ENCODE assay signal across 8 cellular contexts in genomic region chr12:66130267-66131066, GRCh38. TPM values are rescaled to one million over a fixed set of nuclear protein-coding genes. Genes with fewer than 3 reads are reported as not detected.
A peak's percentile ranks its signal among the peaks of the same experiment; 100 is the strongest.
DNase-seq lines count a peak whose midpoint lies in the region; ATAC-seq, FAIRE-seq and TF ChIP-seq lines count a peak whose summit lies in the region.

LLPH (minus strand) TSS chr12:66130750; CDS start chr12:66129106, 1,644 bp downstream.

- H3K36me3 ChIP-seq in prostate gland, result no peaks in the 10 kb centered on the region

- intact Hi-C loops in T-helper 1 cell treated with Interleukin-12 subunit alpha and Interleukin-12 subunit beta and Interleukin-4 antibody, amounts not matched to agents 30 ng/mL and 1 ng/mL, for 36 hours (cut with micrococcal nuclease), result loop anchor here (1.0 to 2.0 kb wide), 14 partner anchors 9 to 1726 kb away; partner anchors contain the start of genes GNS, HELB, LEMD3 and TBK1
- intact Hi-C loops in left ventricle myocardium superior (cut with micrococcal nuclease) (no loop called here), prostate gland (cut with DNase I) (no loop called here)

- peak; percentile 71 for DNase-seq in GM12891 (ENCODE audit: insufficient read length, low spot score)
- DNase-seq in NCI-H1417 treated with DMSO at 0.1 percent for 48 hours (lab: John Stamatoyannopoulos, UW), result peak; percentile 17
- peak; percentile 84 for DNase-seq in amniotic epithelial cell (ENCODE audit: low read depth)
- DNase-seq in left ventricle myocardium superior, result peak; percentile 93
- DNase-seq in prostate gland (ENCODE audit: low spot score), result peak; percentile 87
- DNase-seq in urothelium cell line (ENCODE audit: low spot score), result peak; percentile 93

- H3K27ac ChIP-seq in prostate gland, result peak within 1 kb of the TSS; percentile 67 to 76

- WGBS in prostate gland, result under 1% methylated on average over 42 of the region's 49 CpGs

- ATAC-seq in HG02763 (IDR thresholded peaks at IDR 0.05; ENCODE audit: unreplicated experiment) (peak; percentile 98), left ventricle myocardium superior (peak; percentile 96)

- peak; percentile 98 for FAIRE-seq in GM12891 (lab: Jason Lieb, UNC)
- peak; percentile 30 for FAIRE-seq in urothelium cell line (lab: Jason Lieb, UNC)

- H3K27me3 ChIP-seq in prostate gland (replicated peaks; ENCODE audit: insufficient read depth), result no peaks in the 10 kb centered on the region

- TF ChIP-seq CTCF in prostate gland (IDR thresholded peaks at IDR 0.05), result no peak

- no peaks in the 10 kb centered on the region for H3K9me3 ChIP-seq in prostate gland

- TF ChIP-seq POLR2A in GM12891 (IDR thresholded peaks at IDR 0.05; ENCODE audit: low read depth, low read length) (peak; percentile 95), prostate gland (IDR thresholded peaks at IDR 0.05) (peak; percentile 51)

- no peaks in the 10 kb centered on the region for H3K4me1 ChIP-seq in prostate gland (replicated peaks)

- H3K4me3 ChIP-seq in prostate gland, result peak within 1 kb of the TSS; percentile 43 to 81

TF ChIP-seq in GM12891, 5 proteins besides CTCF, POLR2A, EP300 and RAD21:
- TF ChIP-seq PAX5 (IDR thresholded peaks at IDR 0.05; ENCODE audit: insufficient read depth, low read length, severe bottlenecking), result no peak
- peak; percentile 98 for TF ChIP-seq TAF1 (IDR thresholded peaks at IDR 0.05; ENCODE audit: low read depth, low read length)
- peak; percentile 96 for TF ChIP-seq POLR2AphosphoS5 (IDR thresholded peaks at IDR 0.05; ENCODE audit: low read depth, low read length)
- TF ChIP-seq SPI1 (IDR thresholded peaks at IDR 0.05; ENCODE audit: low read depth, low read length), result peak; percentile 69
- TF ChIP-seq POU2F2 (IDR thresholded peaks at IDR 0.05; ENCODE audit: low read depth, low read length), result peak; percentile 63; the same call in 1 of the 2 replicates

RNA-seq across cellular contexts. Expression of gene LLPH, which starts in this region (rescaled TPM):
- polyA plus RNA-seq in GM12891 (2012; ENCODE audit: low read depth, missing spikeins), result 36.5 TPM
- total RNA-seq in T-helper 1 cell treated with Interleukin-12 subunit alpha and Interleukin-12 subunit beta and Interleukin-4 antibody, amounts not matched to agents 30 ng/mL and 1 ng/mL, for 36 hours, result 30.7 and 31.2 TPM in 2 replicates
- 16.5 TPM for total RNA-seq in left ventricle myocardium superior
- 10 to 100 TPM; 11.0 to 17.6 TPM for total RNA-seq in prostate gland

Comparison
In these comparisons a context has a peak if more than half of its experiments do, and no peak if none do; other contexts are left out.
1. Peak in every context shown above with its lines: DNase-seq, ATAC-seq, H3K4me3 ChIP-seq and H3K27ac ChIP-seq.
2. DNase-seq: peak in every context shown above with its lines; median percentile 93 in left ventricle myocardium superior; 93 in urothelium cell line; 87 in prostate gland; 84 in amniotic epithelial cell; 71 in GM12891; 17 in NCI-H1417 treated with DMSO at 0.1 percent for 48 hours.